In the genomic region with DNA sequence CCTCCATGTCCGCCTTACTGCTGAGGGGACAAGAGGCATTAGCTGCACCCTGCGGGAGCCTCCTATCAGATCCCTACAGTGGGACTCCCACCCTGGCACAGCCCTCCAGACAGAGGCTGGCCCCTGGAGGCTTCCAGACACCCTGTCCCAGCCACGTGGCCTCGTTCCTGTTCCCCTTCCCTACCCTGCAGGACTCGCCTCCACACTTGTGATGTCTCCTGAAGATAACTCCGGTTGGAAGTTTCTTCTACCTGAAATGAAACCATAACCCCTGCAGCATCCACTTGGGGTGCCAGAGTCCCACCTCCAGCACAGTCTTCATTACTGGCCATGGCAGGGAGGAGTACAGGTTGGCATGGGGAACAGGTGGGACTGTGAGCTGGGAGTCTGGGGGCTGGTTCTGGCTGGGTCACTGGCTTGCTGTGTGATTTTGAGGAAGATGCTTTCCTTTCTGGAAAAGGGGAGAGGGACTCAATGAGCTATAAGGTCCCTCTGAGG, we compare ENCODE assay signal across 1 cellular context.
TF ChIP-seq lines count a peak whose summit lies in the region.

No MANE protein-coding gene starts in this region.

TF ChIP-seq in A549, 52 proteins besides CTCF, POLR2A, EP300 and RAD21 (continued from another document):
- TF ChIP-seq HOXB13 (CRISPR knock-in tag; IDR thresholded peaks at IDR 0.05; ENCODE audit: low read depth) (no peak), ZFP36 (IDR thresholded peaks at IDR 0.05; ENCODE audit: borderline replicate concordance, partially characterized antibody) (no peak)
